In genomic region chr10:103778358-103779139, GRCh38 we compare ENCODE assay signal across 27 cellular contexts.
DNase-seq lines count a peak whose midpoint lies in the region; ATAC-seq, FAIRE-seq and TF ChIP-seq lines count a peak whose summit lies in the region.
"Had no signal": no experiment of that assay in that cellular context is flagged by ENCODE, and none has a peak within 500 bp of the region (broad histone marks: within the 10 kb centered on the region; RNA-seq: fewer than 3 reads in every experiment).

No MANE protein-coding gene starts in this region.

- H3K56ac ChIP-seq in IMR-90 (ENCODE audit: extremely low read depth, insufficient read depth, low read length) = no peak overlapping the region

- H3K27me3 ChIP-seq in IMR-90 (ENCODE audit: control insufficient read depth, insufficient read depth, low read length) (no peaks in the 10 kb centered on the region), keratinocyte (ENCODE audit: control insufficient read depth, extremely low read depth, insufficient read depth, low read length) (no peaks in the 10 kb centered on the region), neural progenitor cell (no peaks in the 10 kb centered on the region)
- H3K27me3 ChIP-seq: Peyer's patch had no signal

- H3K4me3 Mint-ChIP-seq in neural progenitor cell = no peak overlapping the region
- H3K4me3 Mint-ChIP-seq: CD8-positive, alpha-beta T cell; IgD-negative memory B cell had no signal

- H4K8ac ChIP-seq in IMR-90 (ENCODE audit: low read depth in 2 of 2, low read length in 2 of 2) = no peak overlapping the region

- no peak for TF ChIP-seq CTCF in IMR-90 (conservative IDR thresholded peaks at IDR 0.05; ENCODE audit: low read depth, low read length)
- TF ChIP-seq CTCF in RWPE1 (conservative IDR thresholded peaks at IDR 0.05; ENCODE audit: low read depth) = no peak
- no peak for TF ChIP-seq CTCF in keratinocyte (optimal IDR thresholded peaks at IDR 0.05 in 1 of 3, IDR thresholded peaks at IDR 0.05 in 1 of 3, conservative IDR thresholded peaks at IDR 0.05 in 1 of 3; ENCODE audit: extremely low read depth in 1 of 3, insufficient read depth in 2 of 3, low read length in 3 of 3)
- TF ChIP-seq CTCF in neural progenitor cell (IDR thresholded peaks at IDR 0.05) = no peak

- no peak overlapping the region for H3K23ac ChIP-seq in IMR-90 (ENCODE audit: low read depth, low read length)

- no peak overlapping the region for H3K4me3 ChIP-seq in IMR-90 (ENCODE audit: insufficient read depth, low read depth, low read length)
- no peak overlapping the region for H3K4me3 ChIP-seq in keratinocyte (ENCODE audit: control insufficient read depth in 2 of 3, extremely low read depth in 1 of 3, insufficient read depth in 2 of 3, low read depth in 1 of 3, low read length in 3 of 3)
- no peak overlapping the region for H3K4me3 ChIP-seq in neural progenitor cell
- H3K4me3 ChIP-seq: Peyer's patch, SK-N-MC had no signal

- intact Hi-C loops in IMR-90 (cut with micrococcal nuclease) = loop anchor here (5.0 kb wide), 1 partner anchor 61 kb away; no protein-coding TSS in a partner anchor

- dilution Hi-C loops in IMR-90 (cut with HindIII; ENCODE audit: low sequenced_read_pairs, unreplicated experiment) = no loop called here
- dilution Hi-C loops in keratinocyte (cut with MboI; ENCODE audit: extremely low pct_ligation_motif_present, low sequenced_read_pairs) = no loop called here

- no peak overlapping the region for H3K4me2 ChIP-seq in IMR-90 (ENCODE audit: low read depth, low read length)
- H3K4me2 ChIP-seq in keratinocyte (ENCODE audit: control insufficient read depth, extremely low read depth, insufficient read depth, low read depth, low read length) = no peak overlapping the region
- no peak overlapping the region for H3K4me2 ChIP-seq in neural progenitor cell

- H3K4me1 Mint-ChIP-seq in neural progenitor cell = peaks cover 14% of the 10 kb centered on the region

- H4K20me1 ChIP-seq in IMR-90 (ENCODE audit: insufficient read depth, low read length) (peaks cover 13% of the 10 kb centered on the region; the same call in 1 of the 2 replicates), keratinocyte (ENCODE audit: control insufficient read depth, extremely low read depth, insufficient read depth, low read length) (peaks cover 14% of the 10 kb centered on the region), neural progenitor cell (ENCODE audit: low read depth) (no peaks in the 10 kb centered on the region)

- peaks cover 20% of the 10 kb centered on the region for H3K9me1 ChIP-seq in IMR-90 (ENCODE audit: insufficient read depth, low read length)
- peaks cover 16% of the 10 kb centered on the region for H3K9me1 ChIP-seq in keratinocyte (ENCODE audit: control insufficient read depth, extremely low read depth, insufficient read depth, low read length)

- H2BK120ac ChIP-seq in IMR-90 (ENCODE audit: low read depth, low read length) = no peak overlapping the region

- H3K79me1 ChIP-seq in IMR-90 (ENCODE audit: low read depth in 1 of 2, low read length in 2 of 2) = peaks cover 0 to 24% of the 10 kb centered on the region in 2 experiments; a peak in 2 of 4 replicates

- H2BK15ac ChIP-seq in IMR-90 (ENCODE audit: low read depth, low read length) = no peak overlapping the region

- H2BK5ac ChIP-seq in IMR-90 (ENCODE audit: low read depth, low read length, poor library complexity, severe bottlenecking) = no peak overlapping the region

- H2AFZ ChIP-seq in IMR-90 (replicated peaks; ENCODE audit: low read length, poor library complexity) (no peak overlapping the region), keratinocyte (ENCODE audit: control insufficient read depth, low read length) (no peak overlapping the region), neural progenitor cell (replicated peaks) (no peak overlapping the region)

- peak; percentile 9 for FAIRE-seq in keratinocyte (lab: Jason Lieb, UNC)
- FAIRE-seq: G401.6 had no signal

- TF ChIP-seq POLR2A in IMR-90 (IDR thresholded peaks at IDR 0.05; ENCODE audit: low read depth, low read length) = no peak

- H3K9ac ChIP-seq in IMR-90 (ENCODE audit: low read depth, low read length) (no peak overlapping the region), keratinocyte (ENCODE audit: control insufficient read depth, extremely low read depth, insufficient read depth, low read length) (no peak overlapping the region), neural progenitor cell (no peak overlapping the region)

- H2BK20ac ChIP-seq in IMR-90 (ENCODE audit: low read depth, low read length) = no peak overlapping the region

- peaks cover 18% of the 10 kb centered on the region for H3K36me3 Mint-ChIP-seq in neural progenitor cell
- H3K36me3 Mint-ChIP-seq: CD8-positive, alpha-beta T cell had no signal

- H3K27ac ChIP-seq in IMR-90 (ENCODE audit: insufficient read depth, low read length) (no peak overlapping the region), RWPE1 (peak overlapping the region; percentile 91), keratinocyte (ENCODE audit: control insufficient read depth, insufficient read depth, low read length) (no peak overlapping the region), neural progenitor cell (no peak overlapping the region)
- H3K27ac ChIP-seq: C4-2B, SK-N-MC had no signal

- no peak for DNase-seq in IMR-90
- no peak for DNase-seq in RWPE1 (ENCODE audit: low spot score)
- DNase-seq in keratinocyte (ENCODE audit: low read depth, low spot score) = no peak
- DNase-seq in neural progenitor cell (ENCODE audit: low spot score) = no peak
- no peak for DNase-seq in HEK293T (ENCODE audit: extremely low spot score)
- DNase-seq in superior temporal gyrus (ENCODE audit: extremely low spot score) = no peak
- DNase-seq: Caco-2; CD8-positive, alpha-beta T cell; GOT3; NCI-H1048; NCI-H1417; NCI-H187; NCI-H2081 treated with DMSO at 0.1 percent for 48 hours; NCI-H2171; NCI-H226; NCI-H510A; NCI-H69; OCI-M1; SIG-M5; SW 1271 had no signal

- H2AK9ac ChIP-seq in IMR-90 (replicated peaks; ENCODE audit: low read depth, low read length, poor library complexity) = no peak overlapping the region

- no peaks in the 10 kb centered on the region for H3F3A ChIP-seq in neural progenitor cell (ENCODE audit: low read depth)

- H3K79me2 ChIP-seq in keratinocyte (ENCODE audit: control insufficient read depth, insufficient read depth, low read length) (peaks cover 77% of the 10 kb centered on the region), neural progenitor cell (ENCODE audit: low read depth) (no peaks in the 10 kb centered on the region)

- in situ Hi-C loops in IMR-90 (cut with MboI; ENCODE audit: low sequenced_read_pairs) = no loop called here

- no peak overlapping the region for H4K5ac ChIP-seq in IMR-90 (ENCODE audit: low read depth, low read length)

- CTCF ChIA-PET in IMR-90 (lab: Yijun Ruan, JAX) = no interaction called here
- CTCF ChIA-PET in RWPE1 (lab: Yijun Ruan, JAX) = interaction anchor here (0.6 kb wide), 1 partner anchor 223 kb away, joined by 3 read pairs; no protein-coding TSS in a partner anchor
- CTCF ChIA-PET in HEK293T (lab: Yijun Ruan, JAX) = interaction anchor here (0.9 kb wide), 2 partner anchors 11 to 65 kb away, joined by 3 to 5 read pairs; no protein-coding TSS in a partner anchor

- no peak overlapping the region for H3K18ac ChIP-seq in IMR-90 (ENCODE audit: low read depth, low read length)

- no TSS peak for BruUV-seq in IMR-90 (replicated peaks; lab: Mats Ljungman, UMichigan)

- H2AK5ac ChIP-seq in IMR-90 (ENCODE audit: low read depth, low read length) = 0 out of 2 replicates have a peak overlapping the region, but pooled peaks have one; percentile 17

- no peaks in the 10 kb centered on the region for H3K36me3 ChIP-seq in IMR-90 (ENCODE audit: control insufficient read depth, insufficient read depth, low read length)
- H3K36me3 ChIP-seq in keratinocyte (ENCODE audit: control insufficient read depth in 2 of 2, extremely low read depth in 1 of 2, insufficient read depth in 2 of 2, low read length in 2 of 2) = peaks cover 19 to 44% of the 10 kb centered on the region in 2 experiments
- H3K36me3 ChIP-seq in neural progenitor cell = no peaks in the 10 kb centered on the region
- H3K36me3 ChIP-seq: Peyer's patch had no signal

- H3K9me3 ChIP-seq in IMR-90 (ENCODE audit: control insufficient read depth, insufficient read depth, low read length) (peaks cover 4% of the 10 kb centered on the region), keratinocyte (ENCODE audit: control insufficient read depth, low read depth, low read length) (no peaks in the 10 kb centered on the region), neural progenitor cell (ENCODE audit: low read depth) (no peaks in the 10 kb centered on the region)
- H3K9me3 ChIP-seq: Caco-2, Peyer's patch had no signal

- H3K4me1 ChIP-seq in IMR-90 (ENCODE audit: control insufficient read depth, insufficient read depth, low read length) (peaks cover 17% of the 10 kb centered on the region), keratinocyte (ENCODE audit: control insufficient read depth, extremely low read depth, insufficient read depth, low read length) (peaks cover 55% of the 10 kb centered on the region), neural progenitor cell (no peaks in the 10 kb centered on the region)
- H3K4me1 ChIP-seq: Caco-2 had no signal

- peaks cover 2% of the 10 kb centered on the region for H3K27me3 Mint-ChIP-seq in neural progenitor cell (ENCODE audit: insufficient read depth, low read depth)

- no peak overlapping the region for H4K91ac ChIP-seq in IMR-90 (ENCODE audit: insufficient read depth, low read depth, low read length)

- 87% methylated on average over 3 of the region's 10 CpGs; no CpG with 5 or more reads in 1 of the 2 experiments for WGBS in IMR-90 (ENCODE audit: extremely low coverage in 2 of 2, insufficient read length in 1 of 2), 2 experiments

- H3K9me3 Mint-ChIP-seq in neural progenitor cell = no peaks in the 10 kb centered on the region
- H3K9me3 Mint-ChIP-seq: CD8-positive, alpha-beta T cell had no signal

- no peak overlapping the region; the same call in 1 of the 2 replicates for H3K4ac ChIP-seq in IMR-90 (ENCODE audit: low read depth, low read length)

- ATAC-seq in IMR-90 (ENCODE audit: low read depth) (no peak), GM18868 (IDR thresholded peaks at IDR 0.05; ENCODE audit: unreplicated experiment) (no peak)
- ATAC-seq: CD8-positive, alpha-beta T cell; HCT116 had no signal

- TF ChIP-seq RAD21 in IMR-90 (IDR thresholded peaks at IDR 0.05; ENCODE audit: low read length) = no peak

- peak overlapping the region; percentile 42 for H3K27ac Mint-ChIP-seq in neural progenitor cell
- H3K27ac Mint-ChIP-seq: CD8-positive, alpha-beta T cell had no signal

- no peak overlapping the region for H3K14ac ChIP-seq in IMR-90 (replicated peaks; ENCODE audit: low read depth, low read length)

- POLR2A ChIA-PET in IMR-90 (lab: Charles Lee; ENCODE audit: unreplicated experiment) = no interaction called here
- POLR2A ChIA-PET in RWPE1 (lab: Yijun Ruan, JAX; ENCODE audit: low non-redundant PET) = interaction anchor here (0.5 to 0.6 kb wide), 3 partner anchors 56 to 194 kb away, joined by 4 to 11 read pairs (median 6); no protein-coding TSS in a partner anchor
- POLR2A ChIA-PET in HEK293T (lab: Yijun Ruan, JAX) = no interaction called here

TF ChIP-seq in IMR-90, 13 proteins besides CTCF, POLR2A, EP300 and RAD21 (continues in another document):
- TF ChIP-seq CEBPB (IDR thresholded peaks at IDR 0.05; ENCODE audit: low read depth, low read length) (no peak), CHD1 (IDR thresholded peaks at IDR 0.05; ENCODE audit: low read depth, low read length) (no peak)

TF ChIP-seq in HEK293T, 16 proteins besides CTCF, POLR2A, EP300 and RAD21 (continues in another document):
- TF ChIP-seq FOXA1 (IDR thresholded peaks at IDR 0.05) (no peak), FOXM1 (IDR thresholded peaks at IDR 0.05; ENCODE audit: borderline replicate concordance) (no peak), NFRKB (IDR thresholded peaks at IDR 0.05) (no peak)
